Comparison of ENCODE assay signal across 22 cellular contexts in genomic region chr1:1141244-1141910, GRCh38. TPM values are rescaled to one million over a fixed set of nuclear protein-coding genes. Genes with fewer than 3 reads are reported as not detected.
DNase-seq lines count a peak whose midpoint lies in the region; ATAC-seq lines count a peak whose summit lies in the region.
"Had no signal": no experiment of that assay in that cellular context is flagged by ENCODE, and none has a peak within 500 bp of the region (broad histone marks: within the 10 kb centered on the region; RNA-seq: fewer than 3 reads in every experiment).

No MANE protein-coding gene starts in this region.

- H3K9me3 ChIP-seq in T-helper 17 cell (ENCODE audit: control insufficient read depth, low read length, poor library complexity, severe bottlenecking), result no peaks in the 10 kb centered on the region
- H3K9me3 ChIP-seq: A549, BE2C had no signal

- peak overlapping the region; percentile 37 to 80 for H3K4me3 Mint-ChIP-seq in stimulated activated naive CD8-positive, alpha-beta T cell treated with anti-CD3 and anti-CD28 coated beads, Interleukin-15, amount 100 ng/mL, for 72 hours
- peak overlapping the region; percentile 39 for H3K4me3 Mint-ChIP-seq in T-helper 17 cell
- no peak overlapping the region for H3K4me3 Mint-ChIP-seq in naive B cell
- H3K4me3 Mint-ChIP-seq: CD4-positive, alpha-beta T cell; GM23338 had no signal

- H3K9me3 Mint-ChIP-seq in stimulated activated naive CD8-positive, alpha-beta T cell treated with anti-CD3 and anti-CD28 coated beads, Interleukin-15, amount 100 ng/mL, for 72 hours, result no peaks in the 10 kb centered on the region
- no peaks in the 10 kb centered on the region for H3K9me3 Mint-ChIP-seq in naive B cell
- H3K9me3 Mint-ChIP-seq: CD4-positive, alpha-beta T cell; GM23338 had no signal

- DNase-seq in stimulated activated naive CD8-positive, alpha-beta T cell treated with anti-CD3 and anti-CD28 coated beads, Interleukin-15, amount 100 ng/mL, for 72 hours, result no peak
- no peak for DNase-seq in stimulated activated naive CD8-positive, alpha-beta T cell treated with anti-CD3 and anti-CD28 coated beads, Interleukin-15, Interleukin-2, amounts not matched to agents 100 U/mL and 50 U/mL, for 24 hours
- DNase-seq in T-helper 17 cell (no peak), naive B cell (no peak), superior temporal gyrus (ENCODE audit: extremely low spot score) (no peak), amygdala (lab: John Stamatoyannopoulos, UW) (no peak)
- DNase-seq in stimulated activated CD4-positive, alpha-beta T cell treated with anti-CD3 and anti-CD28 coated beads, Interleukin-2, amount 100 ng/mL, for 48 hours, result no peak
- DNase-seq: BE2C; CD4-positive, alpha-beta T cell; COR-L47; HCEC 1CT; KBM-7; MM.1S; NCI-H1092 treated with DMSO at 0.1 percent for 48 hours; NCI-H2029 treated with DMSO at 0.1 percent for 48 hours; NCI-H226; NCI-H510A treated with DMSO at 0.1 percent for 48 hours; NCI-H748 treated with DMSO at 0.1 percent for 48 hours; SHP77 treated with DMSO at 0.1 percent for 48 hours had no signal

- no peaks in the 10 kb centered on the region for H3K27me3 Mint-ChIP-seq in stimulated activated naive CD8-positive, alpha-beta T cell treated with anti-CD3 and anti-CD28 coated beads, Interleukin-15, amount 100 ng/mL, for 72 hours
- H3K27me3 Mint-ChIP-seq in T-helper 17 cell (no peaks in the 10 kb centered on the region), naive B cell (no peaks in the 10 kb centered on the region)
- H3K27me3 Mint-ChIP-seq: CD4-positive, alpha-beta T cell had no signal

- no peak overlapping the region for H3K27ac Mint-ChIP-seq in stimulated activated naive CD8-positive, alpha-beta T cell treated with anti-CD3 and anti-CD28 coated beads, Interleukin-15, amount 100 ng/mL, for 72 hours
- H3K27ac Mint-ChIP-seq in T-helper 17 cell, result peak overlapping the region; percentile 79
- peak overlapping the region in 4 of 6 donors; percentile 39 to 98 (median 91) for H3K27ac Mint-ChIP-seq in naive B cell
- H3K27ac Mint-ChIP-seq: CD4-positive, alpha-beta T cell; GM23338 had no signal

- H3K36me3 Mint-ChIP-seq in T-helper 17 cell (ENCODE audit: low read depth), result no peaks in the 10 kb centered on the region
- H3K36me3 Mint-ChIP-seq in naive B cell, result no peaks in the 10 kb centered on the region

- peaks cover 71% of the 10 kb centered on the region for H3K4me1 Mint-ChIP-seq in stimulated activated naive CD8-positive, alpha-beta T cell treated with anti-CD3 and anti-CD28 coated beads, Interleukin-15, amount 100 ng/mL, for 72 hours
- H3K4me1 Mint-ChIP-seq in T-helper 17 cell (peaks cover 27% of the 10 kb centered on the region), naive B cell (peaks cover 32 to 58% (median 43%) of the 10 kb centered on the region in 3 donors)

- no peak for ATAC-seq in stimulated activated naive CD8-positive, alpha-beta T cell treated with anti-CD3 and anti-CD28 coated beads, Interleukin-15, amount 100 ng/mL, for 72 hours
- ATAC-seq in stimulated activated naive CD8-positive, alpha-beta T cell treated with anti-CD3 and anti-CD28 coated beads, Interleukin-15, Interleukin-2, amounts not matched to agents 100 U/mL and 50 U/mL, for 24 hours, result no peak
- ATAC-seq in T-helper 17 cell, result no peak
- ATAC-seq in naive B cell (ENCODE audit: low read depth in 2 of 2), result no peak
- ATAC-seq in HG03159 (IDR thresholded peaks at IDR 0.05; ENCODE audit: unreplicated experiment), result no peak
- ATAC-seq: GM23338 had no signal

RNA-seq across cellular contexts. Expression of gene C1orf159, which starts 25.5 kb away (rescaled TPM):
- 10 to 100 TPM; 13.4 to 17.1 TPM for total RNA-seq in T-helper 17 cell
- 1 to 10 TPM in 5 of 6 donors, not detected in 1; 2.0 to 6.3 (median 4.3) TPM for polyA plus RNA-seq in naive B cell (ENCODE audit: low read depth in 6 of 6)

RNA-seq across cellular contexts. Expression of gene TTLL10, which starts 32.3 kb away (rescaled TPM):
- total RNA-seq in T-helper 17 cell, result 1 to 10 TPM in 1 of 2 donors, under 1 TPM in 1; 0.86 to 2.5 TPM
- not detected for polyA plus RNA-seq in naive B cell (ENCODE audit: low read depth in 6 of 6)
- polyA plus RNA-seq: A549, GM23338 had no signal

Comparison
In these comparisons a context has a peak if more than half of its experiments do, and no peak if none do; other contexts are left out.
1. H3K27ac Mint-ChIP-seq: peak in T-helper 17 cell (single experiment) and naive B cell (4 of 6); none in stimulated activated naive CD8-positive, alpha-beta T cell treated with anti-CD3 and anti-CD28 coated beads, Interleukin-15, amount 100 ng/mL, for 72 hours (0 of 2).
2. H3K4me3 Mint-ChIP-seq: peak in stimulated activated naive CD8-positive, alpha-beta T cell treated with anti-CD3 and anti-CD28 coated beads, Interleukin-15, amount 100 ng/mL, for 72 hours (2 of 2) and T-helper 17 cell (single experiment); none in naive B cell (0 of 8).